1 cellular context compared by ENCODE assay signal in genomic region chr1:1023700-1024099, GRCh38.
TF ChIP-seq lines count a peak whose summit lies in the region.

No MANE protein-coding gene starts in this region.

TF ChIP-seq in A549, 52 proteins besides CTCF, POLR2A, EP300 and RAD21 (continued from another document):
- TF ChIP-seq, protein P1, sequence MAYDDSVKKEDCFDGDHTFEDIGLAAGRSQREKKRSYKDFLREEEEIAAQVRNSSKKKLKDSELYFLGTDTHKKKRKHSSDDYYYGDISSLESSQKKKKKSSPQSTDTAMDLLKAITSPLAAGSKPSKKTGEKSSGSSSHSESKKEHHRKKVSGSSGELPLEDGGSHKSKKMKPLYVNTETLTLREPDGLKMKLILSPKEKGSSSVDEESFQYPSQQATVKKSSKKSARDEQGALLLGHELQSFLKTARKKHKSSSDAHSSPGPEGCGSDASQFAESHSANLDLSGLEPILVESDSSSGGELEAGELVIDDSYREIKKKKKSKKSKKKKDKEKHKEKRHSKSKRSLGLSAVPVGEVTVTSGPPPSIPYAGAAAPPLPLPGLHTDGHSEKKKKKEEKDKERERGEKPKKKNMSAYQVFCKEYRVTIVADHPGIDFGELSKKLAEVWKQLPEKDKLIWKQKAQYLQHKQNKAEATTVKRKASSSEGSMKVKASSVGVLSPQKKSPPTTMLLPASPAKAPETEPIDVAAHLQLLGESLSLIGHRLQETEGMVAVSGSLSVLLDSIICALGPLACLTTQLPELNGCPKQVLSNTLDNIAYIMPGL (CRISPR knock-in tag; IDR thresholded peaks at IDR 0.05; ENCODE audit: borderline replicate concordance): no peak
- TF ChIP-seq MAZ (IDR thresholded peaks at IDR 0.05; ENCODE audit: borderline replicate concordance, low read depth, low read length) (no peak), CBX2 (IDR thresholded peaks at IDR 0.05; ENCODE audit: borderline replicate concordance, low read depth) (no peak), ZSCAN20 (CRISPR knock-in tag; IDR thresholded peaks at IDR 0.05) (no peak), RNF2 (IDR thresholded peaks at IDR 0.05; ENCODE audit: borderline replicate concordance, low read depth) (no peak), TFCP2L1 (CRISPR knock-in tag; IDR thresholded peaks at IDR 0.05) (no peak), NFE2L2 (conservative IDR thresholded peaks at IDR 0.05; ENCODE audit: low read length) (no peak), ZNF302 (CRISPR knock-in tag; IDR thresholded peaks at IDR 0.05) (no peak)
- TF ChIP-seq, protein P2, sequence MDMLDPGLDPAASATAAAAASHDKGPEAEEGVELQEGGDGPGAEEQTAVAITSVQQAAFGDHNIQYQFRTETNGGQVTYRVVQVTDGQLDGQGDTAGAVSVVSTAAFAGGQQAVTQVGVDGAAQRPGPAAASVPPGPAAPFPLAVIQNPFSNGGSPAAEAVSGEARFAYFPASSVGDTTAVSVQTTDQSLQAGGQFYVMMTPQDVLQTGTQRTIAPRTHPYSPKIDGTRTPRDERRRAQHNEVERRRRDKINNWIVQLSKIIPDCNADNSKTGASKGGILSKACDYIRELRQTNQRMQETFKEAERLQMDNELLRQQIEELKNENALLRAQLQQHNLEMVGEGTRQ (IDR thresholded peaks at IDR 0.05): no peak
- TF ChIP-seq, protein P3, sequence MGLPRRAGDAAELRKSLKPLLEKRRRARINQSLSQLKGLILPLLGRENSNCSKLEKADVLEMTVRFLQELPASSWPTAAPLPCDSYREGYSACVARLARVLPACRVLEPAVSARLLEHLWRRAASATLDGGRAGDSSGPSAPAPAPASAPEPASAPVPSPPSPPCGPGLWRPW (IDR thresholded peaks at IDR 0.05): no peak
TF ChIP-seq in A549: peak in this region for 0.
